8 cellular contexts compared by ENCODE assay signal in the genomic region with DNA sequence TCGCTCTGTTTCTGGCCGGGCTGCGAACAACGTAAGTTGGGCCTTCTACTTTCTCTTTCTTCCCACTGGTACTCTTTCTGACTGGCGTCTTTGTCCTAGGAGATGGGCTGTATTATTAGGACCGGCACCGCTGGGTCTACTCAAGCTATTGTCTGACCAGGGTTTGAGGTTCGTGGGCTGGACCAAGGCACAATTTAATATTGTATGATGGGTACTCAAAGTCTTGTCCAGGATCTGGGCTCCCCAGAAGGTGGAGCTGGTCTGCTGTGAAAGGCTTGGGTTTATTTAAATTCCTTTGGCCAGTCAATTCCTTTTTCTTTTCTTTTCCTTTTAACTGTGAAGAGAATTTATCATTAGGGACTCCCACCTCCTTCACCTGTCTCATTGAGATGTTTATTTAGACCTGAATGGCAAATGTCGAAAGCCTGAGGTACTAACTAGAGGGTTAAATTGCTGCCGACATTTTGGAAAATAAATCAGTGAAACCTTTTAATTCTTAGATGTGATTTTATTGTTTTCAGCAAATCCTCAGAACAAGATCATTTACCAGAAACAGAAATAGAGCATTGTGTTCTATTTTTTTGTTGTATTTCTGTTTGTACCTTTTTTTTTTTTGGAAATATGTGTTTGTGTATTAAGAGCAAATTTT. TPM values are rescaled to one million over a fixed set of nuclear protein-coding genes. Genes with fewer than 3 reads are reported as not detected.
DNase-seq lines count a peak whose midpoint lies in the region; ATAC-seq and TF ChIP-seq lines count a peak whose summit lies in the region.

No MANE protein-coding gene starts in this region.

- H3K4me1 ChIP-seq in duodenal mucosa (ENCODE audit: control insufficient read depth in 1 of 2, insufficient read depth in 2 of 2, low read length in 2 of 2): peaks cover 6 to 9% of the 10 kb centered on the region in 2 donors
- H3K4me1 ChIP-seq in upper lobe of left lung: peaks cover 6 to 13% (median 11%) of the 10 kb centered on the region in 4 donors

- H3K36me3 ChIP-seq in GM06990 (ENCODE audit: control insufficient read depth, insufficient read depth, low read length): no peaks in the 10 kb centered on the region
- H3K36me3 ChIP-seq in duodenal mucosa (ENCODE audit: control insufficient read depth in 1 of 2, insufficient read depth in 2 of 2, low read length in 2 of 2): no peaks in the 10 kb centered on the region
- peaks cover 0 to 4% (median 0%) of the 10 kb centered on the region in 4 donors for H3K36me3 ChIP-seq in upper lobe of left lung

- TF ChIP-seq POLR2A in upper lobe of left lung (IDR thresholded peaks at IDR 0.05): no peak

- H3K9ac ChIP-seq in duodenal mucosa (ENCODE audit: low read depth in 1 of 2, low read length in 2 of 2): peak overlapping the region; percentile 62 to 68

- H3K4me3 ChIP-seq in GM06990 (replicated peaks; ENCODE audit: low read depth, low read length) (peak overlapping the region; percentile 80), duodenal mucosa (ENCODE audit: low read depth in 1 of 2, low read length in 2 of 2) (peak overlapping the region; percentile 82 to 87), upper lobe of left lung (peak overlapping the region; percentile 66 to 88 (median 75))

- peak; percentile 14 for ATAC-seq in HG03103 (IDR thresholded peaks at IDR 0.05; ENCODE audit: low read depth, unreplicated experiment)
- peak; percentile 61 to 62 for ATAC-seq in upper lobe of left lung (ENCODE audit: low FRiP score in 2 of 2)
- no peak for ATAC-seq in GM18870 (IDR thresholded peaks at IDR 0.05; ENCODE audit: unreplicated experiment)

- peak; percentile 56 for TF ChIP-seq CTCF in GM06990 (IDR thresholded peaks at IDR 0.05; ENCODE audit: insufficient read depth, low read length, poor library complexity, severe bottlenecking)
- peak in 1 of 6 experiments; percentile 25 for TF ChIP-seq CTCF in upper lobe of left lung (IDR thresholded peaks at IDR 0.05)

- TF ChIP-seq EP300 in upper lobe of left lung (IDR thresholded peaks at IDR 0.05): no peak

- H3K9me3 ChIP-seq in duodenal mucosa (ENCODE audit: control insufficient read depth in 1 of 2, low read length in 2 of 2) (no peaks in the 10 kb centered on the region), upper lobe of left lung (no peaks in the 10 kb centered on the region)

- 4 to 5% methylated on average over 9 to 10 of the region's 10 CpGs for WGBS in upper lobe of left lung, 2 donors

- H3K27me3 ChIP-seq in GM06990 (replicated peaks; ENCODE audit: control insufficient read depth, insufficient read depth, low read length): no peaks in the 10 kb centered on the region
- no peaks in the 10 kb centered on the region for H3K27me3 ChIP-seq in duodenal mucosa (ENCODE audit: control insufficient read depth in 1 of 2, insufficient read depth in 2 of 2, low read length in 2 of 2)
- no peaks in the 10 kb centered on the region for H3K27me3 ChIP-seq in upper lobe of left lung

- peak; percentile 57 for DNase-seq in A172 (ENCODE audit: low spot score)
- no peak for DNase-seq in GM06990 (ENCODE audit: extremely low read depth, insufficient read length)
- DNase-seq in RKO (ENCODE audit: low spot score): peak; percentile 70
- peak; percentile 63 to 81 for DNase-seq in lung microvascular endothelial cell (ENCODE audit: low read depth in 2 of 2)
- DNase-seq in upper lobe of left lung: peak in 1 of 2 donors; percentile 24

- peak overlapping the region; percentile 41 for H3K27ac ChIP-seq in duodenal mucosa (ENCODE audit: low read depth, low read length)
- H3K27ac ChIP-seq in upper lobe of left lung: peak overlapping the region; percentile 70 to 79 (median 76)

RNA-seq across cellular contexts. Expression of a gene that starts 0.4 kb away (rescaled TPM):
- total RNA-seq in A172 (2014; rRNA removed; shearing (Covaris generic)): 14.2 and 16.4 TPM in 2 replicates
- total RNA-seq in lung microvascular endothelial cell (3.0 and 3.7 TPM in 2 replicates), upper lobe of left lung (10 to 100 TPM in 3 of 6 donors, 1 to 10 TPM in 3; 3.0 to 26.7 (median 9.2) TPM)

RNA-seq across cellular contexts. Expression of a gene that starts 0.8 kb away (rescaled TPM):
- total RNA-seq in A172 (2014; rRNA removed; shearing (Covaris generic)): 4.5 and 11.0 TPM in 2 replicates
- total RNA-seq in lung microvascular endothelial cell (0.60 and 0.87 TPM in 2 replicates), upper lobe of left lung (1 to 10 TPM; 1.6 to 4.0 (median 2.1) TPM)

RNA-seq across cellular contexts. Expression of a gene that starts 39.1 kb away (rescaled TPM):
- 45.4 and 63.4 TPM in 2 replicates for total RNA-seq in A172 (2014; rRNA removed; shearing (Covaris generic))
- 7.1 and 11.8 TPM in 2 replicates for total RNA-seq in lung microvascular endothelial cell
- 10 to 100 TPM in 1 of 6 donors, 1 to 10 TPM in 5; 1.0 to 12.0 (median 5.2) TPM for total RNA-seq in upper lobe of left lung
